ENCODE assay signal across 8 cellular contexts in the genomic region with DNA sequence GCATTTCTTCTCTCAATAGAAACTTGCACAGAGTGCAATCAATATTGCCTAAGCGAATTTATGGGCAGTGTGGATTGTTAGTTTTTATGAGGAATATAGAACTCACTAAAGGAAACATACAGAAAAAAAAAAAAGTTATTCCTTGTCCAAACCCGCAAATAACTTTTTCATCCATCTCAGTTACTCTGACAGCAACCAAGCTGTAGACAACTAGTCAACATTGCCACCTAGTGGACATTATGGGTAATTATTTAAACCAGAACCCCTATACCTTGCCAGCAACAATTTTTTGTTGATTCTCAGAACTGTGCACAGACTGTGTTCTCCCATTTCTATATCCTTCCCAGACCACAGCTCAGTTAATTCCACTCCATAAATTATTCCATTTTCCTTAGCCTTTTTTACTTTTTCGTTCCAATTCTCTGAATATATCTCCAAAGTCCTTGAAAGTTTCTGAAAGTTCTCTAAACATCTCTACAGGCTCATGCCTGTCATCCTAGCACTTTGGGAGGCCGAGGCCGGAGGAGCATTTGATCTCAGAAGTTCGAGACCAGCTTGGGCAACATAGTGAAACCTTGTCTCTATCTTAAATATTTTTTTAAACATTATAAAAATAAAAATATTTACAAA. TPM values are rescaled to one million over a fixed set of nuclear protein-coding genes. Genes with fewer than 3 reads are reported as not detected.
DNase-seq lines count a peak whose midpoint lies in the region; ATAC-seq and TF ChIP-seq lines count a peak whose summit lies in the region.

No MANE protein-coding gene starts in this region.

- CTCF ChIA-PET in GM10248 (lab: Yijun Ruan, JAX), result interaction anchor here (1.3 to 2.4 kb wide), 7 partner anchors 10 to 291 kb away, joined by 3 to 14 read pairs (median 6); no protein-coding TSS in a partner anchor

- no peaks in the 10 kb centered on the region; the same call in 1 of the 2 replicates for H3K36me3 ChIP-seq in Karpas-422 (ENCODE audit: insufficient read depth, low read length)
- H3K36me3 ChIP-seq in psoas muscle (ENCODE audit: insufficient read depth in 1 of 2, low read depth in 1 of 2), result no peaks in the 10 kb centered on the region

- no peak overlapping the region for H2AFZ ChIP-seq in Karpas-422 (ENCODE audit: low read length)

- peak; percentile 39 for TF ChIP-seq CTCF in GM10248 (IDR thresholded peaks at IDR 0.05; ENCODE audit: control extremely low read depth, extremely low read depth, low read depth, missing control alignments)
- peak; percentile 78 for TF ChIP-seq CTCF in fibroblast of mammary gland (conservative IDR thresholded peaks at IDR 0.05; ENCODE audit: control insufficient read depth, insufficient read depth, low read depth, low read length)
- peak; percentile 77 for TF ChIP-seq CTCF in psoas muscle (IDR thresholded peaks at IDR 0.05)

- no peak overlapping the region for H3K4me3 ChIP-seq in Karpas-422 (ENCODE audit: low read length)
- H3K4me3 ChIP-seq in fibroblast of mammary gland (ENCODE audit: control insufficient read depth, low read depth, low read length), result no peak overlapping the region
- H3K4me3 ChIP-seq in psoas muscle, result no peak overlapping the region

- no peak overlapping the region for H3K27ac ChIP-seq in Karpas-422 (ENCODE audit: low read length)
- H3K27ac ChIP-seq in psoas muscle, result no peak overlapping the region

- ATAC-seq in SK-N-SH treated with all-trans-retinoic acid at 6 μM for 48 hours (peak; percentile 30; the same call in 2 of the 3 replicates), psoas muscle (peak in 1 of 4 donors; percentile 19), GM21619 (IDR thresholded peaks at IDR 0.05; ENCODE audit: unreplicated experiment) (no peak), HG02981 (IDR thresholded peaks at IDR 0.05; ENCODE audit: unreplicated experiment) (no peak)

- H3K79me2 ChIP-seq in Karpas-422 (ENCODE audit: low read length), result no peaks in the 10 kb centered on the region

- H3K4me1 ChIP-seq in Karpas-422 (ENCODE audit: low read length) (peaks cover 23% of the 10 kb centered on the region), psoas muscle (peaks cover 10% of the 10 kb centered on the region)

- H4K20me1 ChIP-seq in Karpas-422 (ENCODE audit: insufficient read depth, low read depth, low read length), result no peaks in the 10 kb centered on the region

- DNase-seq in AG08396 (ENCODE audit: low spot score) (peak; percentile 75), GM10248 (ENCODE audit: extremely low spot score) (peak; percentile 71), Karpas-422 (peak; percentile 87), fibroblast of mammary gland (ENCODE audit: low read depth) (peak; percentile 75), psoas muscle (no peak)

- H3K9me3 ChIP-seq in Karpas-422 (ENCODE audit: low read length), result peaks cover 2% of the 10 kb centered on the region; the same call in 1 of the 2 replicates
- H3K9me3 ChIP-seq in psoas muscle, result peaks cover 10% of the 10 kb centered on the region

- no peak overlapping the region for H3K9ac ChIP-seq in Karpas-422 (ENCODE audit: low read length)

- H3K9me2 ChIP-seq in Karpas-422 (replicated peaks; ENCODE audit: insufficient read depth, low read length), result no peaks in the 10 kb centered on the region

- H3K27me3 ChIP-seq in Karpas-422 (ENCODE audit: low read length), result no peaks in the 10 kb centered on the region; the same call in 1 of the 2 replicates
- H3K27me3 ChIP-seq in psoas muscle (ENCODE audit: insufficient read depth in 3 of 3, low read length in 2 of 3), result no peaks in the 10 kb centered on the region

- intact Hi-C loops in psoas muscle (cut with DNase I), result loop anchor here (5.0 to 10.0 kb wide), 2 partner anchors 98 to 166 kb away; no protein-coding TSS in a partner anchor

- no peak overlapping the region for H3K4me2 ChIP-seq in Karpas-422 (ENCODE audit: low read depth, low read length, poor library complexity, severe bottlenecking)

- POLR2A ChIA-PET in GM10248 (lab: Yijun Ruan, JAX), result interaction anchor here (0.6 kb wide), 1 partner anchor 570 kb away, joined by 3 read pairs; no protein-coding TSS in a partner anchor

- 66 to 67% (median 67%) methylated on average over 6 of the region's 6 CpGs for WGBS in psoas muscle, 3 donors

TF ChIP-seq in SK-N-SH treated with all-trans-retinoic acid at 6 μM for 48 hours, 23 proteins besides CTCF, POLR2A, EP300 and RAD21:
- TF ChIP-seq ZFP3 (CRISPR knock-in tag; IDR thresholded peaks at IDR 0.05), result no peak
- TF ChIP-seq TOX (CRISPR knock-in tag; IDR thresholded peaks at IDR 0.05; ENCODE audit: borderline replicate concordance), result no peak
- TF ChIP-seq ARNTL (CRISPR knock-in tag; IDR thresholded peaks at IDR 0.05; ENCODE audit: borderline replicate concordance, low read depth), result no peak
- TF ChIP-seq ZNF8 (CRISPR knock-in tag; IDR thresholded peaks at IDR 0.05), result no peak
- TF ChIP-seq TCF4 (CRISPR knock-in tag; IDR thresholded peaks at IDR 0.05; ENCODE audit: borderline replicate concordance), result no peak
- no peak for TF ChIP-seq POU6F1 (CRISPR knock-in tag; IDR thresholded peaks at IDR 0.05; ENCODE audit: borderline replicate concordance, low read depth)
- TF ChIP-seq OSR1 (CRISPR knock-in tag; IDR thresholded peaks at IDR 0.05), result no peak
- TF ChIP-seq BACH2 (CRISPR knock-in tag; IDR thresholded peaks at IDR 0.05; ENCODE audit: borderline replicate concordance), result no peak
- no peak for TF ChIP-seq ISL1 (CRISPR knock-in tag; IDR thresholded peaks at IDR 0.05)
- no peak for TF ChIP-seq RARB (CRISPR knock-in tag; IDR thresholded peaks at IDR 0.05)
- TF ChIP-seq ESRRG (CRISPR knock-in tag; IDR thresholded peaks at IDR 0.05), result no peak
- no peak for TF ChIP-seq PPARA (CRISPR knock-in tag; IDR thresholded peaks at IDR 0.05; ENCODE audit: borderline replicate concordance)
- no peak for TF ChIP-seq SNAI2 (CRISPR knock-in tag; IDR thresholded peaks at IDR 0.05)
- no peak for TF ChIP-seq CSDC2 (CRISPR knock-in tag; IDR thresholded peaks at IDR 0.05)
- no peak for TF ChIP-seq ZNF565 (CRISPR knock-in tag; conservative IDR thresholded peaks at IDR 0.05; ENCODE audit: low read depth)
- no peak for TF ChIP-seq GLIS3 (CRISPR knock-in tag; IDR thresholded peaks at IDR 0.05)
TF ChIP-seq in SK-N-SH treated with all-trans-retinoic acid at 6 μM for 48 hours: peak in this region for 0.

RNA-seq across cellular contexts. Expression of gene AFAP1L1, which starts 2.6 kb away (rescaled TPM):
- 1.6 TPM in 1 of 2 replicates, not detected in the other for total RNA-seq in Karpas-422 (2014; rRNA removed; shearing (Covaris generic); ENCODE audit: low replicate concordance)
- 10 to 100 TPM; 21.0 to 38.6 (median 26.4) TPM for total RNA-seq in psoas muscle
- polyA plus RNA-seq in psoas muscle, result 10 to 100 TPM; 10.8 to 39.9 (median 15.0) TPM

Comparison
In these comparisons a context has a peak if more than half of its experiments do, and no peak if none do; other contexts are left out.
1. DNase-seq: peak in AG08396 (single experiment), GM10248 (single experiment), Karpas-422 (single experiment) and fibroblast of mammary gland (single experiment); none in psoas muscle (0 of 2).
2. Peak in every context shown above with its lines, with median percentiles within 50 percentile points of each other: CTCF ChIP-seq.